Comparison of ENCODE assay signal across 2 cellular contexts in genomic region chr15:59162080-59162479, GRCh38. TPM values are rescaled to one million over a fixed set of nuclear protein-coding genes. Genes with fewer than 3 reads are reported as not detected.
"Had no signal": no experiment of that assay in that cellular context is flagged by ENCODE, and none has a peak within 500 bp of the region (broad histone marks: within the 10 kb centered on the region; RNA-seq: fewer than 3 reads in every experiment).

No MANE protein-coding gene starts in this region.

RNA-seq across cellular contexts. Expression of gene LDHAL6B, which starts 44.6 kb away (rescaled TPM):
- total RNA-seq: G401, GM12878 had no signal
